8 cellular contexts compared by ENCODE assay signal in genomic region chr10:113704637-113705343, GRCh38. TPM values are rescaled to one million over a fixed set of nuclear protein-coding genes. Genes with fewer than 3 reads are reported as not detected.
DNase-seq lines count a peak whose midpoint lies in the region; ATAC-seq and TF ChIP-seq lines count a peak whose summit lies in the region.

No MANE protein-coding gene starts in this region.

- DNase-seq in activated T-cell treated with anti-CD3 and anti-CD28 coated beads for 24 hours (ENCODE audit: low read depth) (peak; percentile 20), LHCN-M2 (ENCODE audit: low read depth) (peak; percentile 28), cardiac muscle cell (ENCODE audit: low read depth in 1 of 2, low spot score in 1 of 2) (peak; percentile 39 to 69), gastrocnemius medialis (no peak)
- no peak for DNase-seq in activated T-cell treated with anti-CD3 and anti-CD28 coated beads, Interleukin-2, amount 50 U/mL, for 1 hour
- peak; percentile 74 for DNase-seq in activated CD4-positive, alpha-beta T cell treated with anti-CD3 and anti-CD28 coated beads, Interleukin-2, amount 10 ng/mL, durations not matched to agents 24 days and 14 days

- no peaks in the 10 kb centered on the region for H3K27me3 Mint-ChIP-seq in activated CD4-positive, alpha-beta T cell treated with anti-CD3 and anti-CD28 coated beads, Interleukin-2, amount 10 ng/mL, durations not matched to agents 24 days and 14 days

- H3K4me3 Mint-ChIP-seq in activated CD4-positive, alpha-beta T cell treated with anti-CD3 and anti-CD28 coated beads, Interleukin-2, amount 10 ng/mL, durations not matched to agents 24 days and 14 days: no peak overlapping the region

- peaks cover 25% of the 10 kb centered on the region for H3K36me3 Mint-ChIP-seq in activated CD4-positive, alpha-beta T cell treated with anti-CD3 and anti-CD28 coated beads, Interleukin-2, amount 10 ng/mL, durations not matched to agents 24 days and 14 days (ENCODE audit: low read depth)

- no peak overlapping the region for H3K27ac Mint-ChIP-seq in activated CD4-positive, alpha-beta T cell treated with anti-CD3 and anti-CD28 coated beads, Interleukin-2, amount 10 ng/mL, durations not matched to agents 24 days and 14 days

- H3K36me3 ChIP-seq in cardiac muscle cell: no peaks in the 10 kb centered on the region
- peaks cover 0 to 2% of the 10 kb centered on the region in 2 donors for H3K36me3 ChIP-seq in gastrocnemius medialis

- ATAC-seq in gastrocnemius medialis (no peak), HG02763 (IDR thresholded peaks at IDR 0.05; ENCODE audit: unreplicated experiment) (no peak), GM21825 (IDR thresholded peaks at IDR 0.05; ENCODE audit: unreplicated experiment) (no peak)

- H3K27ac ChIP-seq in cardiac muscle cell (no peak overlapping the region), gastrocnemius medialis (no peak overlapping the region)

- peaks cover 26% of the 10 kb centered on the region for H3K4me1 Mint-ChIP-seq in activated CD4-positive, alpha-beta T cell treated with anti-CD3 and anti-CD28 coated beads, Interleukin-2, amount 10 ng/mL, durations not matched to agents 24 days and 14 days

- H3K9me3 Mint-ChIP-seq in activated CD4-positive, alpha-beta T cell treated with anti-CD3 and anti-CD28 coated beads, Interleukin-2, amount 10 ng/mL, durations not matched to agents 24 days and 14 days: no peaks in the 10 kb centered on the region

- no peaks in the 10 kb centered on the region for H3K4me1 ChIP-seq in cardiac muscle cell (ENCODE audit: low read depth)
- peaks cover 0 to 7% of the 10 kb centered on the region in 2 donors for H3K4me1 ChIP-seq in gastrocnemius medialis

- no peaks in the 10 kb centered on the region for H3K27me3 ChIP-seq in cardiac muscle cell
- no peaks in the 10 kb centered on the region for H3K27me3 ChIP-seq in gastrocnemius medialis

- TF ChIP-seq POLR2A in gastrocnemius medialis (IDR thresholded peaks at IDR 0.05): no peak

- H3K4me3 ChIP-seq in cardiac muscle cell (no peak overlapping the region), gastrocnemius medialis (no peak overlapping the region)

- TF ChIP-seq CTCF in cardiac muscle cell (IDR thresholded peaks at IDR 0.05; ENCODE audit: low read depth, low read length) (peak; percentile 64), gastrocnemius medialis (IDR thresholded peaks at IDR 0.05 in 4 of 5, conservative IDR thresholded peaks at IDR 0.05 in 1 of 5) (peak in 3 of 5 experiments; percentile 44 to 61 (median 56))

- in situ Hi-C loops in gastrocnemius medialis (cut with MboI; ENCODE audit: low sequenced_read_pairs in 4 of 4): loop anchor here in 3 of 4 donors (10.0 to 25.0 kb wide), 2 partner anchors 400 to 408 kb away; no protein-coding TSS in a partner anchor

- H3K9me3 ChIP-seq in cardiac muscle cell (ENCODE audit: low read depth): no peaks in the 10 kb centered on the region
- no peaks in the 10 kb centered on the region for H3K9me3 ChIP-seq in gastrocnemius medialis

- intact Hi-C loops in activated CD4-positive, alpha-beta T cell treated with anti-CD3 and anti-CD28 coated beads, Interleukin-2, amount 10 ng/mL, durations not matched to agents 24 days and 14 days (cut with micrococcal nuclease): loop anchor here (5.0 kb wide), 1 partner anchor 398 kb away; no protein-coding TSS in a partner anchor
- intact Hi-C loops in gastrocnemius medialis (cut with DNase I; ENCODE audit: low total_unique reads): loop anchor here (2.0 kb wide), 1 partner anchor 398 kb away; no protein-coding TSS in a partner anchor

RNA-seq across cellular contexts. Expression of gene CASP7, which starts 25.1 kb away (rescaled TPM):
- 25.8 and 35.5 TPM in 2 replicates for total RNA-seq in LHCN-M2 (2014; rRNA removed)
- 10.8 TPM for polyA plus RNA-seq in LHCN-M2 (2012)
- 15.6 and 16.3 TPM in 2 replicates for total RNA-seq in activated CD4-positive, alpha-beta T cell treated with anti-CD3 and anti-CD28 coated beads, Interleukin-2, amount 10 ng/mL, durations not matched to agents 24 days and 14 days
- 3.3 and 11.8 TPM in 2 replicates for total RNA-seq in cardiac muscle cell
- polyA plus RNA-seq in cardiac muscle cell: 7.8 and 9.3 TPM in 2 replicates
- total RNA-seq in gastrocnemius medialis: 10 to 100 TPM in 2 of 4 donors, 1 to 10 TPM in 2; 5.3 to 23.9 (median 8.9) TPM

RNA-seq across cellular contexts. Expression of gene NRAP, which starts 40.9 kb away (rescaled TPM):
- total RNA-seq in LHCN-M2 (2014; rRNA removed) (0.06 TPM in 1 of 2 replicates, not detected in the other), cardiac muscle cell (0.12 TPM in 1 of 2 replicates, not detected in the other), gastrocnemius medialis (1,000 to 10,000 TPM in 3 of 4 donors, 100 to 1,000 TPM in 1; 811 to 2,339 (median 1,413) TPM)
- polyA plus RNA-seq in LHCN-M2 (2012): not detected
- total RNA-seq in activated CD4-positive, alpha-beta T cell treated with anti-CD3 and anti-CD28 coated beads, Interleukin-2, amount 10 ng/mL, durations not matched to agents 24 days and 14 days: not detected in 2 replicates
- 0.11 TPM in 1 of 2 replicates, not detected in the other for polyA plus RNA-seq in cardiac muscle cell

RNA-seq across cellular contexts. Expression of gene PLEKHS1, which starts 46.7 kb away (rescaled TPM):
- total RNA-seq in LHCN-M2 (2014; rRNA removed) (not detected in 2 replicates), cardiac muscle cell (not detected in 2 replicates), gastrocnemius medialis (not detected)
- polyA plus RNA-seq in LHCN-M2 (2012): 0.02 TPM
- not detected in 2 replicates for total RNA-seq in activated CD4-positive, alpha-beta T cell treated with anti-CD3 and anti-CD28 coated beads, Interleukin-2, amount 10 ng/mL, durations not matched to agents 24 days and 14 days
- not detected in 2 replicates for polyA plus RNA-seq in cardiac muscle cell

Comparison
In these comparisons a context has a peak if more than half of its experiments do, and no peak if none do; other contexts are left out.
1. DNase-seq: peak in activated T-cell treated with anti-CD3 and anti-CD28 coated beads for 24 hours (single experiment), LHCN-M2 (single experiment), activated CD4-positive, alpha-beta T cell treated with anti-CD3 and anti-CD28 coated beads, Interleukin-2, amount 10 ng/mL, durations not matched to agents 24 days and 14 days (single experiment) and cardiac muscle cell (2 of 2); none in activated T-cell treated with anti-CD3 and anti-CD28 coated beads, Interleukin-2, amount 50 U/mL, for 1 hour (single experiment) and gastrocnemius medialis (0 of 2).
2. RNA of gene NRAP, which starts 40.9 kb away (total RNA-seq): 811 to 2,339 TPM in gastrocnemius medialis; 0.12 TPM in cardiac muscle cell, 0.06 TPM in LHCN-M2 and not detected in activated CD4-positive, alpha-beta T cell treated with anti-CD3 and anti-CD28 coated beads, Interleukin-2, amount 10 ng/mL, durations not matched to agents 24 days and 14 days; every median in the first group is over 100 times any median in the second.